In the genomic region with DNA sequence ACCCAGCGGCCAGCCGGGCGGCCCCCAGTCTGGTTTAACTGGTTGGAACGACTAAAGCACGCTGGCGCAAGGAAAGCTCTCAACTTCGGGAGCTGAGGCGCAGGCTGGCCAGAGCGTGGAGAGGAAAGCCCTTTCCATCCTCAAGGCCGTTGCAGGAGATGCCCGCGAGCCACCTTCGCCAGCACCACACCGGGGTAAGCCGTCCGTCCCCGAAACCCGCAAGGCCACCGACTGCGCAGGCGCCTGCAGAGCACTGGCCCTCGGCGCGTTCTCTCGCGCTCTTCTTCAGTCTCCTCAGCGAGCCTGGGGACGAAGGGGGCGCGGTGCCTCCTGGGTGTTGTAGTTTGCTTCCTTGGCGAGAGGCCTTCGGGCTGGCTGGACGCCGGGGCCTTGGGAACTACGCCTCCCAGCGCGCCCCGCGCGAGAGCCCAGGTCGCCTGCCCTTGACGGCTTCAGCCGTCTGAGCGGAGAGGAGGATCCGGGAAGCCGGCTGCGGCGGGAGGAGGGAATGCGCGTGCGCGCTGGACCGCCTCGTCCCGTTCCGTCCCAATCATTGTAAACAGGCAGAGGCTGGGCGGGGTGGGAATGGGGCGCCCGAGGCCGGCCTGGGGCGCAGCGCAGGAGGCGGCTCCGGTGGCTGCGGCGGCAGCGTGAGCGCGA, we compare ENCODE assay signal across 8 cellular contexts. TPM values are rescaled to one million over a fixed set of nuclear protein-coding genes. Genes with fewer than 3 reads are reported as not detected.
DNase-seq lines count a peak whose midpoint lies in the region; ATAC-seq, FAIRE-seq and TF ChIP-seq lines count a peak whose summit lies in the region.

A gene (plus strand): TSS at position 531 of the 660 bp plus-strand sequence. CDS start 37,533 bp downstream, outside the sequence.

- H3K4me3 ChIP-seq in AG04450 (ENCODE audit: low read depth, low read length): peak within 1 kb of the TSS; percentile 97
- peak within 1 kb of the TSS; percentile 89 to 98 for H3K4me3 ChIP-seq in cardiac fibroblast (replicated peaks in 1 of 2; ENCODE audit: low read depth in 2 of 2, low read length in 2 of 2)
- H3K4me3 ChIP-seq in small intestine (ENCODE audit: low read depth in 1 of 2, low read length in 2 of 2): peak within 1 kb of the TSS; percentile 86 to 90

- CTCF ChIA-PET in AG04450 (lab: Charles Lee) (interaction anchor here (0.6 to 0.7 kb wide), 2 partner anchors 42 to 1430 kb away, joined by 3 read pairs; no protein-coding TSS in a partner anchor), WTC11 (lab: Charles Lee) (interaction anchor here (0.9 kb wide), 1 partner anchor 42 kb away, joined by 3 read pairs; no protein-coding TSS in a partner anchor)

- peak; percentile 92 for ATAC-seq in GM18907 (IDR thresholded peaks at IDR 0.05; ENCODE audit: unreplicated experiment)
- peak; percentile 95 for ATAC-seq in HG03159 (IDR thresholded peaks at IDR 0.05; ENCODE audit: unreplicated experiment)
- ATAC-seq in WTC11: peak; percentile 96

- peaks cover 9% of the 10 kb centered on the region for H3K9me3 ChIP-seq in AG04450 (ENCODE audit: control insufficient read depth, insufficient read depth, low read length)
- no peaks in the 10 kb centered on the region for H3K9me3 ChIP-seq in small intestine (ENCODE audit: control insufficient read depth, low read depth)

- peaks cover 12% of the 10 kb centered on the region for H3K36me3 Mint-ChIP-seq in WTC11

- TF ChIP-seq CTCF in AG04450 (IDR thresholded peaks at IDR 0.05; ENCODE audit: low read depth, low read length) (0 out of 2 replicates have a peak, but pooled peaks have one; percentile 0), WTC11 (IDR thresholded peaks at IDR 0.05) (no peak), cardiac fibroblast (IDR thresholded peaks at IDR 0.05; ENCODE audit: low read depth, low read length) (peak; percentile 2)

- DNase-seq in AG04450 (ENCODE audit: low read depth, low spot score) (peak; percentile 99), NCI-H2227 (lab: John Stamatoyannopoulos, UW; ENCODE audit: unreplicated experiment) (peak; percentile 100), WTC11 (ENCODE audit: low spot score) (peak; percentile 100), cardiac fibroblast (ENCODE audit: low read depth in 2 of 2) (peak; percentile 100), iPS-NIHi11 (ENCODE audit: low spot score) (peak; percentile 96), small intestine (peak; percentile 99)

- peak within 1 kb of the TSS; percentile 84 for H3K27ac ChIP-seq in AG04450 (ENCODE audit: low read depth, low read length)
- H3K27ac ChIP-seq in small intestine (ENCODE audit: low read depth in 1 of 2, low read length in 1 of 2): peak within 1 kb of the TSS; percentile 86 to 93

- H3K27me3 Mint-ChIP-seq in WTC11 (ENCODE audit: low read depth): no peaks in the 10 kb centered on the region

- peaks cover 16% of the 10 kb centered on the region for H3K4me1 Mint-ChIP-seq in WTC11

- FAIRE-seq in small intestine (lab: Jason Lieb, UNC): no peak

- H3K27me3 ChIP-seq in AG04450 (ENCODE audit: control insufficient read depth, insufficient read depth, low read length) (no peaks in the 10 kb centered on the region), small intestine (ENCODE audit: control insufficient read depth in 2 of 2, insufficient read depth in 2 of 2, low read length in 2 of 2) (no peaks in the 10 kb centered on the region)

- 0% methylated on average over 58 to 69 of the region's 69 CpGs for WGBS in small intestine, 3 donors

- H3K4me3 Mint-ChIP-seq in WTC11: peak within 1 kb of the TSS; percentile 87

- H3K36me3 ChIP-seq in small intestine (ENCODE audit: control insufficient read depth in 2 of 2, insufficient read depth in 2 of 2, low read length in 2 of 2): no peaks in the 10 kb centered on the region

- H3K27ac Mint-ChIP-seq in WTC11: peak within 1 kb of the TSS; percentile 97

- POLR2A ChIA-PET in AG04450 (lab: Yijun Ruan, JAX): no interaction called here
- POLR2A ChIA-PET in WTC11 (lab: Charles Lee): interaction anchor here (1.3 kb wide), 1 partner anchor 40 kb away, joined by 3 read pairs; no protein-coding TSS in a partner anchor

- H3K4me1 ChIP-seq in small intestine (ENCODE audit: control insufficient read depth in 2 of 2, insufficient read depth in 1 of 2, low read depth in 1 of 2, low read length in 1 of 2): peaks cover 0 to 4% of the 10 kb centered on the region in 2 donors

- no peaks in the 10 kb centered on the region for H3K9me3 Mint-ChIP-seq in WTC11

TF ChIP-seq in WTC11, 78 proteins besides CTCF, POLR2A, EP300 and RAD21 (continues in another document):
- TF ChIP-seq, protein P1, sequence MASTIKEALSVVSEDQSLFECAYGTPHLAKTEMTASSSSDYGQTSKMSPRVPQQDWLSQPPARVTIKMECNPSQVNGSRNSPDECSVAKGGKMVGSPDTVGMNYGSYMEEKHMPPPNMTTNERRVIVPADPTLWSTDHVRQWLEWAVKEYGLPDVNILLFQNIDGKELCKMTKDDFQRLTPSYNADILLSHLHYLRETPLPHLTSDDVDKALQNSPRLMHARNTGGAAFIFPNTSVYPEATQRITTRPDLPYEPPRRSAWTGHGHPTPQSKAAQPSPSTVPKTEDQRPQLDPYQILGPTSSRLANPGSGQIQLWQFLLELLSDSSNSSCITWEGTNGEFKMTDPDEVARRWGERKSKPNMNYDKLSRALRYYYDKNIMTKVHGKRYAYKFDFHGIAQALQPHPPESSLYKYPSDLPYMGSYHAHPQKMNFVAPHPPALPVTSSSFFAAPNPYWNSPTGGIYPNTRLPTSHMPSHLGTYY (CRISPR knock-in tag; IDR thresholded peaks at IDR 0.05): no peak
- TF ChIP-seq SP1 (CRISPR knock-in tag; conservative IDR thresholded peaks at IDR 0.05) (0 out of 2 replicates have a peak, but pooled peaks have one; percentile 62), ATF1 (CRISPR knock-in tag; IDR thresholded peaks at IDR 0.05) (no peak), OVOL2 (CRISPR knock-in tag; IDR thresholded peaks at IDR 0.05; ENCODE audit: borderline replicate concordance) (no peak), MYBL2 (CRISPR knock-in tag; IDR thresholded peaks at IDR 0.05) (no peak), CBFB (CRISPR knock-in tag; IDR thresholded peaks at IDR 0.05; ENCODE audit: low read depth) (no peak), NFE2L1 (CRISPR knock-in tag; IDR thresholded peaks at IDR 0.05) (0 out of 2 replicates have a peak, but pooled peaks have one; percentile 55), EMX1 (CRISPR knock-in tag; IDR thresholded peaks at IDR 0.05) (no peak), JUN (CRISPR knock-in tag; IDR thresholded peaks at IDR 0.05) (peak; percentile 38; the same call in 1 of the 2 replicates)
- TF ChIP-seq, protein P2, sequence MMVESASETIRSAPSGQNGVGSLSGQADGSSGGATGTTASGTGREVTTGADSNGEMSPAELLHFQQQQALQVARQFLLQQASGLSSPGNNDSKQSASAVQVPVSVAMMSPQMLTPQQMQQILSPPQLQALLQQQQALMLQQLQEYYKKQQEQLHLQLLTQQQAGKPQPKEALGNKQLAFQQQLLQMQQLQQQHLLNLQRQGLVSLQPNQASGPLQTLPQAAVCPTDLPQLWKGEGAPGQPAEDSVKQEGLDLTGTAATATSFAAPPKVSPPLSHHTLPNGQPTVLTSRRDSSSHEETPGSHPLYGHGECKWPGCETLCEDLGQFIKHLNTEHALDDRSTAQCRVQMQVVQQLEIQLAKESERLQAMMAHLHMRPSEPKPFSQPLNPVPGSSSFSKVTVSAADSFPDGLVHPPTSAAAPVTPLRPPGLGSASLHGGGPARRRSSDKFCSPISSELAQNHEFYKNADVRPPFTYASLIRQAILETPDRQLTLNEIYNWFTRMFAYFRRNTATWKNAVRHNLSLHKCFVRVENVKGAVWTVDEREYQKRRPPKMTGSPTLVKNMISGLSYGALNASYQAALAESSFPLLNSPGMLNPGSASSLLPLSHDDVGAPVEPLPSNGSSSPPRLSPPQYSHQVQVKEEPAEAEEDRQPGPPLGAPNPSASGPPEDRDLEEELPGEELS (CRISPR knock-in tag; IDR thresholded peaks at IDR 0.05): peak; percentile 58; the same call in 1 of the 2 replicates
- TF ChIP-seq, protein P3, sequence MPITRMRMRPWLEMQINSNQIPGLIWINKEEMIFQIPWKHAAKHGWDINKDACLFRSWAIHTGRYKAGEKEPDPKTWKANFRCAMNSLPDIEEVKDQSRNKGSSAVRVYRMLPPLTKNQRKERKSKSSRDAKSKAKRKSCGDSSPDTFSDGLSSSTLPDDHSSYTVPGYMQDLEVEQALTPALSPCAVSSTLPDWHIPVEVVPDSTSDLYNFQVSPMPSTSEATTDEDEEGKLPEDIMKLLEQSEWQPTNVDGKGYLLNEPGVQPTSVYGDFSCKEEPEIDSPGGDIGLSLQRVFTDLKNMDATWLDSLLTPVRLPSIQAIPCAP (CRISPR knock-in tag; IDR thresholded peaks at IDR 0.05): no peak
- TF ChIP-seq, protein P4, sequence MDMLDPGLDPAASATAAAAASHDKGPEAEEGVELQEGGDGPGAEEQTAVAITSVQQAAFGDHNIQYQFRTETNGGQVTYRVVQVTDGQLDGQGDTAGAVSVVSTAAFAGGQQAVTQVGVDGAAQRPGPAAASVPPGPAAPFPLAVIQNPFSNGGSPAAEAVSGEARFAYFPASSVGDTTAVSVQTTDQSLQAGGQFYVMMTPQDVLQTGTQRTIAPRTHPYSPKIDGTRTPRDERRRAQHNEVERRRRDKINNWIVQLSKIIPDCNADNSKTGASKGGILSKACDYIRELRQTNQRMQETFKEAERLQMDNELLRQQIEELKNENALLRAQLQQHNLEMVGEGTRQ (CRISPR knock-in tag; IDR thresholded peaks at IDR 0.05): peak; percentile 51
- TF ChIP-seq, protein P5, sequence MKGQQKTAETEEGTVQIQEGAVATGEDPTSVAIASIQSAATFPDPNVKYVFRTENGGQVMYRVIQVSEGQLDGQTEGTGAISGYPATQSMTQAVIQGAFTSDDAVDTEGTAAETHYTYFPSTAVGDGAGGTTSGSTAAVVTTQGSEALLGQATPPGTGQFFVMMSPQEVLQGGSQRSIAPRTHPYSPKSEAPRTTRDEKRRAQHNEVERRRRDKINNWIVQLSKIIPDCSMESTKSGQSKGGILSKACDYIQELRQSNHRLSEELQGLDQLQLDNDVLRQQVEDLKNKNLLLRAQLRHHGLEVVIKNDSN (CRISPR knock-in tag; IDR thresholded peaks at IDR 0.05): peak; percentile 52; the same call in 1 of the 2 replicates
- TF ChIP-seq, protein P6, sequence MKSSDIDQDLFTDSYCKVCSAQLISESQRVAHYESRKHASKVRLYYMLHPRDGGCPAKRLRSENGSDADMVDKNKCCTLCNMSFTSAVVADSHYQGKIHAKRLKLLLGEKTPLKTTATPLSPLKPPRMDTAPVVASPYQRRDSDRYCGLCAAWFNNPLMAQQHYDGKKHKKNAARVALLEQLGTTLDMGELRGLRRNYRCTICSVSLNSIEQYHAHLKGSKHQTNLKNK (CRISPR knock-in tag; IDR thresholded peaks at IDR 0.05): no peak

RNA-seq across cellular contexts. Expression of the gene that starts here (rescaled TPM):
- 49.1 and 59.8 TPM in 2 replicates for polyA plus RNA-seq in AG04450 (2011; rRNA removed)
- 34.6 and 35.6 TPM in 2 replicates for polyA minus RNA-seq in AG04450 (2011; rRNA and poly(A)+ RNA removed)
- total RNA-seq in WTC11 (2021): 59.9 to 69.3 TPM (median 61.4 TPM) in 3 replicates
- polyA plus RNA-seq in small intestine: 10 to 100 TPM; 18.1 to 30.4 (median 19.7) TPM

Comparison
In these comparisons a context has a peak if more than half of its experiments do, and no peak if none do; other contexts are left out.
1. Peak in every context shown above with its lines: DNase-seq, ATAC-seq, H3K4me3 ChIP-seq and H3K27ac ChIP-seq.